ENCODE assay signal across 1 cellular context in genomic region chr22:32574957-32575893, GRCh38.
TF ChIP-seq lines count a peak whose summit lies in the region.

No MANE protein-coding gene starts in this region.

TF ChIP-seq in GM23338, 12 proteins besides CTCF, POLR2A, EP300 and RAD21 (continued from another document):
- no peak for TF ChIP-seq REST (IDR thresholded peaks at IDR 0.05; ENCODE audit: unreplicated experiment)
- no peak for TF ChIP-seq EZH2phosphoT487 (IDR thresholded peaks at IDR 0.05; ENCODE audit: unreplicated experiment)
- no peak for TF ChIP-seq JUNB (IDR thresholded peaks at IDR 0.05; ENCODE audit: unreplicated experiment)
- TF ChIP-seq ZNF114 (CRISPR knock-in tag; IDR thresholded peaks at IDR 0.05) = no peak
- no peak for TF ChIP-seq ZNF331 (CRISPR knock-in tag; IDR thresholded peaks at IDR 0.05; ENCODE audit: low read depth)
- no peak for TF ChIP-seq ETS1 (IDR thresholded peaks at IDR 0.05)
- TF ChIP-seq STAT1 (IDR thresholded peaks at IDR 0.05; ENCODE audit: unreplicated experiment) = no peak
- no peak for TF ChIP-seq POLR2AphosphoS5 (IDR thresholded peaks at IDR 0.05; ENCODE audit: low read depth)
- TF ChIP-seq ZNF462 (CRISPR knock-in tag; IDR thresholded peaks at IDR 0.05) = no peak
- TF ChIP-seq CREB1 (CRISPR knock-in tag; IDR thresholded peaks at IDR 0.05; ENCODE audit: low read depth) = no peak
TF ChIP-seq in GM23338: peak in this region for 0.
